Comparison of ENCODE assay signal across 24 cellular contexts in genomic region chr1:41699861-41700248, GRCh38.
DNase-seq lines count a peak whose midpoint lies in the region; ATAC-seq and TF ChIP-seq lines count a peak whose summit lies in the region.
"Had no signal": no experiment of that assay in that cellular context is flagged by ENCODE, and none has a peak within 500 bp of the region (broad histone marks: within the 10 kb centered on the region; RNA-seq: fewer than 3 reads in every experiment).

No MANE protein-coding gene starts in this region.

- H3K79me2 ChIP-seq in DND-41 (ENCODE audit: insufficient read depth, low read length) (peaks cover 98% of the 10 kb centered on the region), MM.1S (ENCODE audit: low read length) (no peaks in the 10 kb centered on the region), neural progenitor cell (ENCODE audit: low read depth) (no peaks in the 10 kb centered on the region), hepatocyte (no peaks in the 10 kb centered on the region)

- no peak overlapping the region for H3K4me3 ChIP-seq in CD8-positive, alpha-beta T cell (ENCODE audit: low read depth, low read length)
- H3K4me3 ChIP-seq in DND-41 (ENCODE audit: low read depth in 1 of 2, low read length in 2 of 2) (no peak overlapping the region), MM.1S (ENCODE audit: low read length) (no peak overlapping the region), neural progenitor cell (no peak overlapping the region), hepatocyte (no peak overlapping the region), suprapubic skin (no peak overlapping the region)
- H3K4me3 ChIP-seq: A549; BLaER1 treated with 17β-estradiol and CSF1 and Interleukin-3, amounts not matched to agents 10 nM and 100 nM; GM12878; K562; MG63 had no signal

- H3K9me3 ChIP-seq in CD8-positive, alpha-beta T cell (ENCODE audit: low read length): no peaks in the 10 kb centered on the region
- no peaks in the 10 kb centered on the region for H3K9me3 ChIP-seq in DND-41 (ENCODE audit: insufficient read depth, low read length, severe bottlenecking)
- no peaks in the 10 kb centered on the region for H3K9me3 ChIP-seq in MM.1S (replicated peaks; ENCODE audit: insufficient read depth, low read length)
- H3K9me3 ChIP-seq in neural progenitor cell (ENCODE audit: low read depth): no peaks in the 10 kb centered on the region
- H3K9me3 ChIP-seq in hepatocyte (ENCODE audit: low read depth): no peaks in the 10 kb centered on the region
- H3K9me3 ChIP-seq in suprapubic skin: no peaks in the 10 kb centered on the region
- H3K9me3 ChIP-seq: A549; BLaER1 treated with 17β-estradiol and CSF1 and Interleukin-3, amounts not matched to agents 10 nM and 100 nM; Caco-2; MG63 had no signal

- TF ChIP-seq POLR2A in suprapubic skin (IDR thresholded peaks at IDR 0.05): no peak

- POLR2A ChIA-PET in CD8-positive, alpha-beta T cell (lab: Charles Lee): no interaction called here

- 90% methylated on average over 6 of the region's 6 CpGs for WGBS in hepatocyte (ENCODE audit: low lambda C conversion rate, missing lambda C conversion rate)
- WGBS in suprapubic skin: 97% methylated on average over 6 of the region's 6 CpGs

- no peaks in the 10 kb centered on the region for H3K27me3 ChIP-seq in CD8-positive, alpha-beta T cell (ENCODE audit: insufficient read depth, low read length)
- no peaks in the 10 kb centered on the region for H3K27me3 ChIP-seq in DND-41 (ENCODE audit: insufficient read depth, low read length, poor library complexity)
- no peaks in the 10 kb centered on the region for H3K27me3 ChIP-seq in MM.1S (replicated peaks; ENCODE audit: insufficient read depth, low read length)
- no peaks in the 10 kb centered on the region for H3K27me3 ChIP-seq in neural progenitor cell
- no peaks in the 10 kb centered on the region for H3K27me3 ChIP-seq in hepatocyte
- no peaks in the 10 kb centered on the region for H3K27me3 ChIP-seq in suprapubic skin
- H3K27me3 ChIP-seq: BLaER1 treated with 17β-estradiol and CSF1 and Interleukin-3, amounts not matched to agents 10 nM and 100 nM; MG63 had no signal

- no peak overlapping the region for H2AFZ ChIP-seq in DND-41 (ENCODE audit: low read depth, low read length)
- H2AFZ ChIP-seq in MM.1S (ENCODE audit: low read length): no peak overlapping the region; the same call in 1 of the 2 replicates
- H2AFZ ChIP-seq in neural progenitor cell (replicated peaks): no peak overlapping the region
- no peak overlapping the region for H2AFZ ChIP-seq in hepatocyte

- no peak overlapping the region for H3K27ac ChIP-seq in CD8-positive, alpha-beta T cell (ENCODE audit: low read depth, low read length)
- H3K27ac ChIP-seq in DND-41 (ENCODE audit: low read length): peak overlapping the region; percentile 49; the same call in 1 of the 2 replicates
- peak overlapping the region; percentile 97; the same call in 1 of the 2 replicates for H3K27ac ChIP-seq in MM.1S (ENCODE audit: low read length)
- no peak overlapping the region for H3K27ac ChIP-seq in neural progenitor cell
- H3K27ac ChIP-seq in hepatocyte: no peak overlapping the region
- no peak overlapping the region for H3K27ac ChIP-seq in suprapubic skin
- H3K27ac ChIP-seq: A549; BLaER1 treated with 17β-estradiol and CSF1 and Interleukin-3, amounts not matched to agents 10 nM and 100 nM; RWPE1 had no signal

- H3K4me2 ChIP-seq in DND-41 (ENCODE audit: insufficient read depth, low read length) (no peak overlapping the region), MM.1S (ENCODE audit: low read depth, low read length) (0 out of 2 replicates have a peak overlapping the region, but pooled peaks have one; percentile 0), neural progenitor cell (no peak overlapping the region), hepatocyte (no peak overlapping the region)
- H3K4me2 ChIP-seq: A549; BLaER1 treated with 17β-estradiol and CSF1 and Interleukin-3, amounts not matched to agents 10 nM and 100 nM had no signal

- no peak for DNase-seq in CD8-positive, alpha-beta T cell
- DNase-seq in DND-41 (no peak), MM.1S (no peak), neural progenitor cell (ENCODE audit: low spot score) (no peak), hepatocyte (ENCODE audit: low spot score) (no peak), suprapubic skin (ENCODE audit: low spot score in 2 of 2) (no peak)
- no peak for DNase-seq in activated CD8-positive, alpha-beta memory T cell treated with anti-CD3 and anti-CD28 coated beads, Interleukin-2, amount 50 U/mL, for 48 hours
- DNase-seq: AML-193; Caco-2; CD4-positive, alpha-beta T cell; EL; GDM1; H7; MG63; NCI-H1417; NCI-H2029 treated with DMSO at 0.1 percent for 48 hours; NCI-H526 treated with DMSO at 0.1 percent for 48 hours; SHP77 had no signal

- TF ChIP-seq EP300 in suprapubic skin (IDR thresholded peaks at IDR 0.05): no peak

- H3K27ac Mint-ChIP-seq in CD8-positive, alpha-beta T cell: peak overlapping the region; percentile 52
- peak overlapping the region; percentile 36 for H3K27ac Mint-ChIP-seq in neural progenitor cell
- H3K27ac Mint-ChIP-seq: CD4-positive, alpha-beta T cell had no signal

- H3K36me3 Mint-ChIP-seq in CD8-positive, alpha-beta T cell: peaks cover 3% of the 10 kb centered on the region
- no peaks in the 10 kb centered on the region for H3K36me3 Mint-ChIP-seq in neural progenitor cell

- intact Hi-C loops in CD8-positive, alpha-beta T cell (cut with DNase I, micrococcal nuclease): no loop called here

- no peaks in the 10 kb centered on the region for H3K4me1 ChIP-seq in CD8-positive, alpha-beta T cell (ENCODE audit: insufficient read depth, low read length)
- H3K4me1 ChIP-seq in DND-41 (ENCODE audit: insufficient read depth, low read length) (peaks cover 7% of the 10 kb centered on the region; the same call in 1 of the 2 replicates), MM.1S (ENCODE audit: low read length) (peaks cover 48% of the 10 kb centered on the region), neural progenitor cell (no peaks in the 10 kb centered on the region), hepatocyte (ENCODE audit: insufficient read depth) (no peaks in the 10 kb centered on the region), suprapubic skin (peaks cover 6% of the 10 kb centered on the region)
- H3K4me1 ChIP-seq: A549, Caco-2 had no signal

- H3K9ac ChIP-seq in DND-41 (ENCODE audit: low read depth, low read length): no peak overlapping the region
- peak overlapping the region; percentile 55; the same call in 1 of the 2 replicates for H3K9ac ChIP-seq in MM.1S (ENCODE audit: low read length)
- no peak overlapping the region for H3K9ac ChIP-seq in neural progenitor cell
- H3K9ac ChIP-seq: BLaER1 treated with 17β-estradiol and CSF1 and Interleukin-3, amounts not matched to agents 10 nM and 100 nM had no signal

- CTCF ChIA-PET in CD8-positive, alpha-beta T cell (lab: Charles Lee): no interaction called here

- TF ChIP-seq CTCF in CD8-positive, alpha-beta T cell (IDR thresholded peaks at IDR 0.05): no peak
- TF ChIP-seq CTCF in DND-41 (IDR thresholded peaks at IDR 0.05; ENCODE audit: borderline replicate concordance, extremely low read depth, low read length, poor library complexity, severe bottlenecking) (no peak), MM.1S (IDR thresholded peaks at IDR 0.05; ENCODE audit: low read length) (no peak), neural progenitor cell (IDR thresholded peaks at IDR 0.05) (no peak), hepatocyte (IDR thresholded peaks at IDR 0.05; ENCODE audit: poor library complexity) (no peak), suprapubic skin (IDR thresholded peaks at IDR 0.05) (no peak)

- H3K9me2 ChIP-seq in MM.1S (replicated peaks; ENCODE audit: insufficient read depth, low read length): no peaks in the 10 kb centered on the region
- H3K9me2 ChIP-seq in hepatocyte (replicated peaks; ENCODE audit: insufficient read depth): no peaks in the 10 kb centered on the region

- no peaks in the 10 kb centered on the region for H3K36me3 ChIP-seq in CD8-positive, alpha-beta T cell (ENCODE audit: insufficient read depth, low read length)
- H3K36me3 ChIP-seq in DND-41 (ENCODE audit: insufficient read depth, low read length): peaks cover 78% of the 10 kb centered on the region
- no peaks in the 10 kb centered on the region for H3K36me3 ChIP-seq in MM.1S (replicated peaks; ENCODE audit: insufficient read depth, low read length)
- H3K36me3 ChIP-seq in neural progenitor cell: no peaks in the 10 kb centered on the region
- H3K36me3 ChIP-seq in hepatocyte (replicated peaks; ENCODE audit: insufficient read depth, low read depth): no peaks in the 10 kb centered on the region
- no peaks in the 10 kb centered on the region for H3K36me3 ChIP-seq in suprapubic skin
- H3K36me3 ChIP-seq: BLaER1 treated with 17β-estradiol and CSF1 and Interleukin-3, amounts not matched to agents 10 nM and 100 nM; MG63 had no signal

- H3F3A ChIP-seq in MM.1S (ENCODE audit: insufficient read depth, low read length): peaks cover 37% of the 10 kb centered on the region
- H3F3A ChIP-seq in neural progenitor cell (ENCODE audit: low read depth): no peaks in the 10 kb centered on the region

- no peaks in the 10 kb centered on the region for H3K9me3 Mint-ChIP-seq in CD8-positive, alpha-beta T cell
- H3K9me3 Mint-ChIP-seq in neural progenitor cell: no peaks in the 10 kb centered on the region
- H3K9me3 Mint-ChIP-seq: CD4-positive, alpha-beta T cell had no signal

- ATAC-seq in CD8-positive, alpha-beta T cell: no peak
- no peak for ATAC-seq in DND-41 (ENCODE audit: insufficient read depth, low read depth)
- ATAC-seq: A549, K562, Panc1 had no signal

- peaks cover 11% of the 10 kb centered on the region for H3K4me1 Mint-ChIP-seq in CD8-positive, alpha-beta T cell (ENCODE audit: low read depth)
- H3K4me1 Mint-ChIP-seq in neural progenitor cell: no peaks in the 10 kb centered on the region

- no peaks in the 10 kb centered on the region for H3K27me3 Mint-ChIP-seq in CD8-positive, alpha-beta T cell (ENCODE audit: low read depth)
- no peaks in the 10 kb centered on the region for H3K27me3 Mint-ChIP-seq in neural progenitor cell (ENCODE audit: insufficient read depth, low read depth)
- H3K27me3 Mint-ChIP-seq: CD4-positive, alpha-beta T cell had no signal

- H3K4me3 Mint-ChIP-seq in CD8-positive, alpha-beta T cell: no peak overlapping the region
- no peak overlapping the region for H3K4me3 Mint-ChIP-seq in neural progenitor cell
- H3K4me3 Mint-ChIP-seq: CD4-positive, alpha-beta T cell had no signal

- H4K20me1 ChIP-seq in DND-41 (ENCODE audit: insufficient read depth, low read length) (peaks cover 85% of the 10 kb centered on the region), MM.1S (ENCODE audit: insufficient read depth, low read length) (no peaks in the 10 kb centered on the region), neural progenitor cell (ENCODE audit: low read depth) (no peaks in the 10 kb centered on the region), hepatocyte (ENCODE audit: insufficient read depth, poor library complexity, severe bottlenecking) (no peaks in the 10 kb centered on the region)
- H4K20me1 ChIP-seq: BLaER1 treated with 17β-estradiol and CSF1 and Interleukin-3, amounts not matched to agents 10 nM and 100 nM had no signal

Comparison
In these comparisons a context has a peak if more than half of its experiments do, and no peak if none do; other contexts are left out.
1. H3K27ac ChIP-seq: peak in DND-41 (single experiment) and MM.1S (single experiment); none in CD8-positive, alpha-beta T cell (single experiment), neural progenitor cell (single experiment), hepatocyte (single experiment) and suprapubic skin (single experiment).